In genomic region chr2:136034629-136035028, GRCh38 we compare ENCODE assay signal across 21 cellular contexts.
"Had no signal": no experiment of that assay in that cellular context is flagged by ENCODE, and none has a peak within 500 bp of the region (broad histone marks: within the 10 kb centered on the region; RNA-seq: fewer than 3 reads in every experiment).

No MANE protein-coding gene starts in this region.

- H3K27ac Mint-ChIP-seq: naive thymus-derived CD4-positive, alpha-beta T cell had no signal

- H3K36me3 ChIP-seq: adrenal gland, breast epithelium, ovary, thoracic aorta, upper lobe of right lung, WERI-Rb-1 had no signal

- H3K4me1 ChIP-seq: adrenal gland, breast epithelium, psoas muscle, upper lobe of right lung had no signal

- H3K27me3 ChIP-seq: adrenal gland, breast epithelium, ovary, upper lobe of right lung had no signal

- DNase-seq: activated CD4-positive, alpha-beta T cell treated with anti-CD3 and anti-CD28 coated beads for 1 hour; activated CD4-positive, alpha-beta T cell treated with anti-CD3 and anti-CD28 coated beads, Interleukin-2, amount 50 U/mL, for 48 hours; adrenal gland; foreskin melanocyte; glutamatergic neuron; hippocampal formation; left cardiac atrium; mesenchymal stem cell; naive thymus-derived CD4-positive, alpha-beta T cell; ovary; psoas muscle; right cardiac atrium; stimulated activated CD4-positive, alpha-beta T cell treated with anti-CD3 and anti-CD28 coated beads, Interleukin-15, amount 100 ng/mL, for 24 hours; stimulated activated CD4-positive, alpha-beta T cell treated with anti-CD3 and anti-CD28 coated beads, Interleukin-2, amount 100 ng/mL, for 48 hours; upper lobe of right lung; WERI-Rb-1 had no signal

- FAIRE-seq: astrocyte, islet of Langerhans had no signal

- H3K4me3 ChIP-seq: adrenal gland, breast epithelium, coronary artery, ovary, psoas muscle, thoracic aorta, upper lobe of right lung had no signal

- H3K9me3 ChIP-seq: adrenal gland, breast epithelium, ovary, psoas muscle, thoracic aorta, upper lobe of right lung had no signal

- ATAC-seq: left cardiac atrium; naive thymus-derived CD4-positive, alpha-beta T cell; psoas muscle; right cardiac atrium; upper lobe of right lung had no signal

- H3K27ac ChIP-seq: adrenal gland, breast epithelium, coronary artery, ovary, psoas muscle, thoracic aorta, upper lobe of right lung, WERI-Rb-1 had no signal
